Comparison of ENCODE assay signal across 13 cellular contexts in the genomic region with DNA sequence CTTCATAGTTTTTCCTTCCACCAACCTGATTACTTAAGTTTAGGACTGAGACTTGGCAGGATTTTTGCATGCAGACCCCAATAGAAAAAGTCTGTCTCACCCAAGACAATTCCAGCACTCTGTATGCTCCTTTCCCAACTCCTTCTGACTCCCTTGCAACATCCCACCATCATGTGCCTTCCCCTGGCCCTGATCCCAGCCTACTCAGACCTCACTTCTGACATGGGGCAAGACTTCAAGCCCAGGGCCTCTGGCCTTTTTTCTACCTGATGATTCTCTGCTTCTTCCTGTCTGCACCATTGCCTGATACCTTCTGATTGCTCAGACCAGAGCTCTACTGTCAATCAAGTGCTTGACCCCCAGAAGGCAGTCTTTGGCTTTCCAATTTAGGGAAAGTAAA.
DNase-seq lines count a peak whose midpoint lies in the region; TF ChIP-seq lines count a peak whose summit lies in the region.
"Had no signal": no experiment of that assay in that cellular context is flagged by ENCODE, and none has a peak within 500 bp of the region (broad histone marks: within the 10 kb centered on the region; RNA-seq: fewer than 3 reads in every experiment).

No MANE protein-coding gene starts in this region.

- no peak overlapping the region for H3K27ac Mint-ChIP-seq in chondrocyte (ENCODE audit: unreplicated experiment)
- H3K27ac Mint-ChIP-seq in activated T-helper 2 cell treated with anti-CD3 and anti-CD28 coated beads, Interferon-gamma antibody, Interleukin-2, Interleukin-4, amounts not matched to agents 10 μg/mL and 5 μg/mL and 100 μg/mL, durations not matched to agents 14 hours and 24 hours and 36 hours, result no peak overlapping the region
- H3K27ac Mint-ChIP-seq: natural killer cell had no signal

- no peak overlapping the region for H2AFZ ChIP-seq in fibroblast of lung (ENCODE audit: low read length)
- no peak overlapping the region for H2AFZ ChIP-seq in osteoblast (ENCODE audit: low read length)

- no peaks in the 10 kb centered on the region for H3K4me1 Mint-ChIP-seq in chondrocyte (ENCODE audit: low read depth)
- H3K4me1 Mint-ChIP-seq in activated T-helper 2 cell treated with anti-CD3 and anti-CD28 coated beads, Interferon-gamma antibody, Interleukin-2, Interleukin-4, amounts not matched to agents 10 μg/mL and 5 μg/mL and 100 μg/mL, durations not matched to agents 14 hours and 24 hours and 36 hours (ENCODE audit: low read depth), result no peaks in the 10 kb centered on the region
- H3K4me1 Mint-ChIP-seq: natural killer cell had no signal

- no peak overlapping the region for H3K4me3 Mint-ChIP-seq in chondrocyte (ENCODE audit: unreplicated experiment)
- H3K4me3 Mint-ChIP-seq in activated T-helper 2 cell treated with anti-CD3 and anti-CD28 coated beads, Interferon-gamma antibody, Interleukin-2, Interleukin-4, amounts not matched to agents 10 μg/mL and 5 μg/mL and 100 μg/mL, durations not matched to agents 14 hours and 24 hours and 36 hours (ENCODE audit: low read depth), result no peak overlapping the region
- H3K4me3 Mint-ChIP-seq: natural killer cell had no signal

- H3K27ac ChIP-seq in fibroblast of lung (ENCODE audit: insufficient read depth, low read length), result no peak overlapping the region
- no peak overlapping the region for H3K27ac ChIP-seq in osteoblast (ENCODE audit: low read depth, low read length)
- H3K27ac ChIP-seq: SK-N-MC had no signal

- H4K20me1 ChIP-seq in fibroblast of lung (ENCODE audit: control insufficient read depth, extremely low read depth, insufficient read depth, low read length) (no peaks in the 10 kb centered on the region), osteoblast (ENCODE audit: insufficient read depth, low read length) (no peaks in the 10 kb centered on the region)

- H3K4me3 ChIP-seq in AG09309 (ENCODE audit: control insufficient read depth, low read depth, low read length) (no peak overlapping the region), fibroblast of lung (replicated peaks in 1 of 4; ENCODE audit: control extremely low read depth in 1 of 4, insufficient read depth in 1 of 4, low read depth in 3 of 4, low read length in 4 of 4) (no peak overlapping the region), osteoblast (ENCODE audit: insufficient read depth, low read length) (no peak overlapping the region)
- H3K4me3 ChIP-seq: SK-N-MC had no signal

- H3K9me3 Mint-ChIP-seq in chondrocyte (ENCODE audit: low read depth), result no peaks in the 10 kb centered on the region
- no peaks in the 10 kb centered on the region for H3K9me3 Mint-ChIP-seq in activated T-helper 2 cell treated with anti-CD3 and anti-CD28 coated beads, Interferon-gamma antibody, Interleukin-2, Interleukin-4, amounts not matched to agents 10 μg/mL and 5 μg/mL and 100 μg/mL, durations not matched to agents 14 hours and 24 hours and 36 hours

- H3K4me1 ChIP-seq in fibroblast of lung (ENCODE audit: control insufficient read depth, extremely low read depth, insufficient read depth, low read length) (peaks cover 4% of the 10 kb centered on the region), osteoblast (ENCODE audit: insufficient read depth, low read length) (peaks cover 18% of the 10 kb centered on the region)

- no peaks in the 10 kb centered on the region for H3K36me3 ChIP-seq in fibroblast of lung (ENCODE audit: control insufficient read depth, insufficient read depth, low read length)
- no peaks in the 10 kb centered on the region for H3K36me3 ChIP-seq in osteoblast (ENCODE audit: insufficient read depth, low read length)

- H3K4me2 ChIP-seq in fibroblast of lung (ENCODE audit: extremely low read depth, insufficient read depth, low read length) (no peak overlapping the region), osteoblast (ENCODE audit: insufficient read depth, low read length) (no peak overlapping the region)

- peaks cover 7% of the 10 kb centered on the region for H3K27me3 Mint-ChIP-seq in chondrocyte (ENCODE audit: low read depth)
- no peaks in the 10 kb centered on the region for H3K27me3 Mint-ChIP-seq in activated T-helper 2 cell treated with anti-CD3 and anti-CD28 coated beads, Interferon-gamma antibody, Interleukin-2, Interleukin-4, amounts not matched to agents 10 μg/mL and 5 μg/mL and 100 μg/mL, durations not matched to agents 14 hours and 24 hours and 36 hours (ENCODE audit: low read depth)

- H3K9me3 ChIP-seq in fibroblast of lung (ENCODE audit: control insufficient read depth, insufficient read depth, low read depth, low read length), result no peaks in the 10 kb centered on the region
- no peaks in the 10 kb centered on the region for H3K9me3 ChIP-seq in osteoblast (ENCODE audit: low read depth, low read length)

- no peaks in the 10 kb centered on the region for H3K79me2 ChIP-seq in fibroblast of lung (ENCODE audit: control insufficient read depth, insufficient read depth, low read length)
- no peaks in the 10 kb centered on the region for H3K79me2 ChIP-seq in osteoblast (ENCODE audit: insufficient read depth, low read length)

- DNase-seq in AG09309 (ENCODE audit: low read depth) (peak; percentile 20), NCI-H226 (peak; percentile 61), fibroblast of lung (ENCODE audit: low read depth in 2 of 2) (peak; percentile 25 to 76), myocyte (ENCODE audit: low read depth) (peak; percentile 24), hippocampal formation (lab: John Stamatoyannopoulos, UW) (no peak), chondrocyte (ENCODE audit: low spot score) (no peak), osteoblast (ENCODE audit: insufficient read length, low spot score, missing footprints) (no peak)
- no peak for DNase-seq in activated T-helper 2 cell treated with anti-CD3 and anti-CD28 coated beads, Interferon-gamma antibody, Interleukin-2, Interleukin-4, amounts not matched to agents 10 μg/mL and 5 μg/mL and 100 μg/mL, durations not matched to agents 14 hours and 24 hours and 36 hours (ENCODE audit: low spot score)
- DNase-seq: activated CD4-positive, alpha-beta T cell treated with anti-CD3 and anti-CD28 coated beads for 1 hour; COR-L47; natural killer cell; NCI-H187 had no signal

- H3K9ac ChIP-seq in fibroblast of lung (ENCODE audit: insufficient read depth, low read length), result no peak overlapping the region

- intact Hi-C loops in activated T-helper 2 cell treated with anti-CD3 and anti-CD28 coated beads, Interferon-gamma antibody, Interleukin-2, Interleukin-4, amounts not matched to agents 10 μg/mL and 5 μg/mL and 100 μg/mL, durations not matched to agents 14 hours and 24 hours and 36 hours (cut with micrococcal nuclease), result no loop called here

- H3K36me3 Mint-ChIP-seq in chondrocyte (ENCODE audit: low read depth), result no peaks in the 10 kb centered on the region
- no peaks in the 10 kb centered on the region for H3K36me3 Mint-ChIP-seq in activated T-helper 2 cell treated with anti-CD3 and anti-CD28 coated beads, Interferon-gamma antibody, Interleukin-2, Interleukin-4, amounts not matched to agents 10 μg/mL and 5 μg/mL and 100 μg/mL, durations not matched to agents 14 hours and 24 hours and 36 hours (ENCODE audit: low read depth)
- H3K36me3 Mint-ChIP-seq: natural killer cell had no signal

- H3K27me3 ChIP-seq in fibroblast of lung (ENCODE audit: control insufficient read depth, insufficient read depth, low read length) (no peaks in the 10 kb centered on the region), osteoblast (ENCODE audit: insufficient read depth, low read length) (no peaks in the 10 kb centered on the region)

- TF ChIP-seq CTCF in AG09309 (IDR thresholded peaks at IDR 0.05; ENCODE audit: control insufficient read depth, insufficient read depth, low read depth, low read length, missing control alignments) (no peak), fibroblast of lung (conservative IDR thresholded peaks at IDR 0.05 in 1 of 2, IDR thresholded peaks at IDR 0.05 in 1 of 2; ENCODE audit: low read depth in 1 of 2, low read length in 2 of 2) (no peak), chondrocyte (IDR thresholded peaks at IDR 0.05) (no peak), osteoblast (IDR thresholded peaks at IDR 0.05; ENCODE audit: extremely low read depth, low read depth, low read length) (no peak)

Comparison
In these comparisons a context has a peak if more than half of its experiments do, and no peak if none do; other contexts are left out.
1. DNase-seq: peak in AG09309 (single experiment), NCI-H226 (single experiment), fibroblast of lung (2 of 2) and myocyte (single experiment); none in hippocampal formation (0 of 2), chondrocyte (single experiment), osteoblast (single experiment) and activated T-helper 2 cell treated with anti-CD3 and anti-CD28 coated beads, Interferon-gamma antibody, Interleukin-2, Interleukin-4, amounts not matched to agents 10 μg/mL and 5 μg/mL and 100 μg/mL, durations not matched to agents 14 hours and 24 hours and 36 hours (single experiment).